11 cellular contexts compared by ENCODE assay signal in genomic region chr2:119253114-119253702, GRCh38. TPM values are rescaled to one million over a fixed set of nuclear protein-coding genes. Genes with fewer than 3 reads are reported as not detected.
DNase-seq lines count a peak whose midpoint lies in the region; ATAC-seq and TF ChIP-seq lines count a peak whose summit lies in the region.
"Had no signal": no experiment of that assay in that cellular context is flagged by ENCODE, and none has a peak within 500 bp of the region (broad histone marks: within the 10 kb centered on the region; RNA-seq: fewer than 3 reads in every experiment).

No MANE protein-coding gene starts in this region.

- peaks cover 7% of the 10 kb centered on the region; the same call in 1 of the 2 replicates for H3K36me3 ChIP-seq in ACC112 (ENCODE audit: insufficient read depth, low read length)
- H3K36me3 ChIP-seq in PC-3 (ENCODE audit: low read depth, low read length) = peaks cover 13% of the 10 kb centered on the region; the same call in 1 of the 2 replicates

- H2AFZ ChIP-seq in ACC112 (ENCODE audit: low read length, unreplicated experiment) = no peak overlapping the region
- no peak overlapping the region for H2AFZ ChIP-seq in PC-3 (ENCODE audit: low read length)

- no peaks in the 10 kb centered on the region for H4K20me1 ChIP-seq in PC-3 (ENCODE audit: low read length)

- H3K9me3 ChIP-seq in PC-3 (ENCODE audit: low read length) = no peaks in the 10 kb centered on the region

- peak; percentile 18 for ATAC-seq in PC-3

- H3K9me2 ChIP-seq in PC-3 (replicated peaks; ENCODE audit: low read length) = no peaks in the 10 kb centered on the region

- H3K4me1 ChIP-seq in ACC112 (ENCODE audit: control insufficient read depth, insufficient read depth, low read length, unreplicated experiment) (peaks cover 66% of the 10 kb centered on the region), PC-3 (ENCODE audit: insufficient read depth, low read length) (peaks cover 51% of the 10 kb centered on the region)

- intact Hi-C loops in PC-3 (cut with micrococcal nuclease) = no loop called here

- peak overlapping the region; percentile 76 for H3K4me2 ChIP-seq in PC-3 (ENCODE audit: low read length)

- peak; percentile 51 for DNase-seq in PC-3
- DNase-seq in choroid plexus epithelial cell (ENCODE audit: low read depth) = peak; percentile 86
- peak; percentile 57 for DNase-seq in kidney tubule cell (ENCODE audit: low spot score)
- DNase-seq in anterior cingulate cortex (lab: John Stamatoyannopoulos, UW) = no peak
- DNase-seq in stimulated activated CD8-positive, alpha-beta memory T cell treated with anti-CD3 and anti-CD28 coated beads, Interleukin-4, amount 100 ng/mL, for 48 hours = no peak
- DNase-seq in NCI-H2107 treated with DMSO at 0.1 percent for 48 hours (lab: John Stamatoyannopoulos, UW; ENCODE audit: unreplicated experiment) = no peak
- no peak for DNase-seq in NCI-H510A (lab: John Stamatoyannopoulos, UW)
- DNase-seq: activated CD4-positive, alpha-beta T cell treated with anti-CD3 and anti-CD28 coated beads, Interleukin-2, amount 50 U/mL, for 48 hours; activated gamma-delta T cell treated with Interleukin-2 at 50 U/mL for 16 hours had no signal

- H3K4me3 ChIP-seq in ACC112 (ENCODE audit: low read depth, low read length) (peak overlapping the region; percentile 59), PC-3 (ENCODE audit: low read length) (peak overlapping the region; percentile 33; the same call in 1 of the 2 replicates), choroid plexus epithelial cell (ENCODE audit: low read depth, low read length) (no peak overlapping the region)

- CTCF ChIA-PET in PC-3 (lab: Charles Lee) = interaction anchor here (0.6 kb wide), 2 partner anchors 14 to 388 kb away, joined by 3 read pairs; no protein-coding TSS in a partner anchor

- BruUV-seq in PC-3 (replicated peaks; lab: Mats Ljungman, UMichigan) = no TSS peak

- H3K27ac ChIP-seq in ACC112 (ENCODE audit: low read depth, low read length) = peak overlapping the region; percentile 98
- peak overlapping the region; percentile 97 for H3K27ac ChIP-seq in PC-3 (ENCODE audit: low read length)

- H3F3A ChIP-seq in PC-3 (ENCODE audit: low read length, unreplicated experiment) = peaks cover 3% of the 10 kb centered on the region

- TF ChIP-seq CTCF in PC-3 (conservative IDR thresholded peaks at IDR 0.05; ENCODE audit: low read depth, low read length) (no peak), choroid plexus epithelial cell (conservative IDR thresholded peaks at IDR 0.05; ENCODE audit: low read depth, low read length) (no peak)

- H3K9ac ChIP-seq in PC-3 (ENCODE audit: low read length) = peak overlapping the region; percentile 72

- POLR2A ChIA-PET in PC-3 (lab: Charles Lee; ENCODE audit: unreplicated experiment) = interaction anchor here (0.6 kb wide), 1 partner anchor 41 kb away, joined by 5 read pairs; no protein-coding TSS in a partner anchor

- no peaks in the 10 kb centered on the region for H3K79me2 ChIP-seq in ACC112 (ENCODE audit: control insufficient read depth, insufficient read depth, low read length, unreplicated experiment)
- peaks cover 13% of the 10 kb centered on the region; the same call in 1 of the 2 replicates for H3K79me2 ChIP-seq in PC-3 (ENCODE audit: low read length)

- H3K27me3 ChIP-seq in ACC112 (ENCODE audit: insufficient read depth, low read length) = no peaks in the 10 kb centered on the region
- H3K27me3 ChIP-seq in PC-3 (ENCODE audit: low read length) = no peaks in the 10 kb centered on the region

RNA-seq across cellular contexts. Expression of gene STEAP3, which starts 29.6 kb away (rescaled TPM):
- total RNA-seq in PC-3 (2014; rRNA removed) = 24.6 and 27.3 TPM in 2 replicates
- total RNA-seq: OCI-LY7 had no signal

Comparison
In these comparisons a context has a peak if more than half of its experiments do, and no peak if none do; other contexts are left out.
1. DNase-seq: peak in PC-3 (single experiment), choroid plexus epithelial cell (single experiment) and kidney tubule cell (single experiment); none in anterior cingulate cortex (0 of 58), stimulated activated CD8-positive, alpha-beta memory T cell treated with anti-CD3 and anti-CD28 coated beads, Interleukin-4, amount 100 ng/mL, for 48 hours (single experiment), NCI-H2107 treated with DMSO at 0.1 percent for 48 hours (single experiment) and NCI-H510A (single experiment).